ENCODE assay signal across 8 cellular contexts in genomic region chr20:3115190-3116107, GRCh38. TPM values are rescaled to one million over a fixed set of nuclear protein-coding genes. Genes with fewer than 3 reads are reported as not detected.
DNase-seq lines count a peak whose midpoint lies in the region; ATAC-seq and TF ChIP-seq lines count a peak whose summit lies in the region.

No MANE protein-coding gene starts in this region.

- TF ChIP-seq CTCF in GM23338 (conservative IDR thresholded peaks at IDR 0.05; ENCODE audit: low read depth in 2 of 2) (peak; percentile 71 to 76), astrocyte of the spinal cord (IDR thresholded peaks at IDR 0.05; ENCODE audit: low read depth, low read length) (peak; percentile 87)

- no peaks in the 10 kb centered on the region for H3K27me3 ChIP-seq in GM23338 (ENCODE audit: insufficient read depth)

- H3K4me1 ChIP-seq in GM23338 (ENCODE audit: insufficient read depth): no peaks in the 10 kb centered on the region

- no peak overlapping the region for H3K27ac Mint-ChIP-seq in GM23338
- H3K27ac Mint-ChIP-seq in stimulated activated effector memory CD8-positive, alpha-beta T cell treated with anti-CD3 and anti-CD28 coated beads, Interleukin-12 subunit alpha, Interleukin-12 subunit beta, amount 100 ng/mL, for 72 hours: no peak overlapping the region

- no peaks in the 10 kb centered on the region for H3K36me3 ChIP-seq in GM23338 (ENCODE audit: insufficient read depth)

- H3K4me3 Mint-ChIP-seq in GM23338: no peak overlapping the region
- no peak overlapping the region for H3K4me3 Mint-ChIP-seq in stimulated activated effector memory CD8-positive, alpha-beta T cell treated with anti-CD3 and anti-CD28 coated beads, Interleukin-12 subunit alpha, Interleukin-12 subunit beta, amount 100 ng/mL, for 72 hours

- H3K9me3 Mint-ChIP-seq in GM23338: no peaks in the 10 kb centered on the region
- H3K9me3 Mint-ChIP-seq in stimulated activated effector memory CD8-positive, alpha-beta T cell treated with anti-CD3 and anti-CD28 coated beads, Interleukin-12 subunit alpha, Interleukin-12 subunit beta, amount 100 ng/mL, for 72 hours: no peaks in the 10 kb centered on the region

- H3K36me3 Mint-ChIP-seq in GM23338 (ENCODE audit: low read depth): no peaks in the 10 kb centered on the region
- peaks cover 21% of the 10 kb centered on the region for H3K36me3 Mint-ChIP-seq in stimulated activated effector memory CD8-positive, alpha-beta T cell treated with anti-CD3 and anti-CD28 coated beads, Interleukin-12 subunit alpha, Interleukin-12 subunit beta, amount 100 ng/mL, for 72 hours

- H3K27ac ChIP-seq in GM23338 (ENCODE audit: low read depth): no peak overlapping the region

- no peaks in the 10 kb centered on the region for H3K9me2 ChIP-seq in GM23338 (ENCODE audit: insufficient read depth)

- H4K20me1 ChIP-seq in GM23338 (replicated peaks; ENCODE audit: insufficient read depth): no peaks in the 10 kb centered on the region

- H3K4me1 Mint-ChIP-seq in GM23338: peaks cover 2% of the 10 kb centered on the region; the same call in 1 of the 3 replicates
- peaks cover 10% of the 10 kb centered on the region for H3K4me1 Mint-ChIP-seq in stimulated activated effector memory CD8-positive, alpha-beta T cell treated with anti-CD3 and anti-CD28 coated beads, Interleukin-12 subunit alpha, Interleukin-12 subunit beta, amount 100 ng/mL, for 72 hours

- ATAC-seq in GM23338 (peak; percentile 82), GM19023 (IDR thresholded peaks at IDR 0.05; ENCODE audit: unreplicated experiment) (no peak)
- ATAC-seq in stimulated activated effector memory CD8-positive, alpha-beta T cell treated with anti-CD3 and anti-CD28 coated beads, Interleukin-12 subunit alpha, Interleukin-12 subunit beta, amount 100 ng/mL, for 72 hours: peak; percentile 55

- H2AFZ ChIP-seq in GM23338: no peak overlapping the region

- H3K79me2 ChIP-seq in GM23338 (replicated peaks; ENCODE audit: insufficient read depth): no peaks in the 10 kb centered on the region

- in situ Hi-C loops in astrocyte of the spinal cord (cut with HindIII; ENCODE audit: low sequenced_read_pairs): no loop called here

- peaks cover 11% of the 10 kb centered on the region for H3K27me3 Mint-ChIP-seq in GM23338 (ENCODE audit: insufficient read depth, low read depth, poor library complexity)

- H3F3A ChIP-seq in GM23338 (replicated peaks; ENCODE audit: low read depth): 0 out of 2 replicates have a peak, but pooled peaks cover 2% of the 10 kb centered on the region

- H3K4me3 ChIP-seq in GM23338: no peak overlapping the region
- H3K4me3 ChIP-seq in astrocyte of the spinal cord (ENCODE audit: low read depth, low read length): no peak overlapping the region

- DNase-seq in COLO829 (ENCODE audit: low spot score) (peak; percentile 93), GM23338 (ENCODE audit: low spot score) (peak; percentile 83), NCI-H510A (lab: John Stamatoyannopoulos, UW) (peak; percentile 54), astrocyte of the spinal cord (ENCODE audit: low read depth, low spot score) (peak; percentile 56), iPS-NIHi11 (ENCODE audit: low spot score) (peak; percentile 95), NCI-H1048 (lab: John Stamatoyannopoulos, UW) (no peak)
- no peak for DNase-seq in stimulated activated effector memory CD8-positive, alpha-beta T cell treated with anti-CD3 and anti-CD28 coated beads, Interleukin-12 subunit alpha, Interleukin-12 subunit beta, amount 100 ng/mL, for 72 hours (ENCODE audit: low spot score in 2 of 2)

- no peak overlapping the region for H3K4me2 ChIP-seq in GM23338

TF ChIP-seq in GM23338, 12 proteins besides CTCF, POLR2A, EP300 and RAD21 (continues in another document):
- TF ChIP-seq EZH2phosphoT487 (IDR thresholded peaks at IDR 0.05; ENCODE audit: unreplicated experiment) (no peak), NANOG (IDR thresholded peaks at IDR 0.05; ENCODE audit: borderline replicate concordance) (no peak), CREB1 (CRISPR knock-in tag; IDR thresholded peaks at IDR 0.05; ENCODE audit: low read depth) (no peak), EZH2 (IDR thresholded peaks at IDR 0.05; ENCODE audit: low read depth, unreplicated experiment) (no peak), POLR2AphosphoS5 (IDR thresholded peaks at IDR 0.05; ENCODE audit: low read depth) (no peak), JUNB (IDR thresholded peaks at IDR 0.05; ENCODE audit: unreplicated experiment) (no peak), ZNF331 (CRISPR knock-in tag; IDR thresholded peaks at IDR 0.05; ENCODE audit: low read depth) (no peak), STAT1 (IDR thresholded peaks at IDR 0.05; ENCODE audit: unreplicated experiment) (no peak)
- TF ChIP-seq, protein P1, sequence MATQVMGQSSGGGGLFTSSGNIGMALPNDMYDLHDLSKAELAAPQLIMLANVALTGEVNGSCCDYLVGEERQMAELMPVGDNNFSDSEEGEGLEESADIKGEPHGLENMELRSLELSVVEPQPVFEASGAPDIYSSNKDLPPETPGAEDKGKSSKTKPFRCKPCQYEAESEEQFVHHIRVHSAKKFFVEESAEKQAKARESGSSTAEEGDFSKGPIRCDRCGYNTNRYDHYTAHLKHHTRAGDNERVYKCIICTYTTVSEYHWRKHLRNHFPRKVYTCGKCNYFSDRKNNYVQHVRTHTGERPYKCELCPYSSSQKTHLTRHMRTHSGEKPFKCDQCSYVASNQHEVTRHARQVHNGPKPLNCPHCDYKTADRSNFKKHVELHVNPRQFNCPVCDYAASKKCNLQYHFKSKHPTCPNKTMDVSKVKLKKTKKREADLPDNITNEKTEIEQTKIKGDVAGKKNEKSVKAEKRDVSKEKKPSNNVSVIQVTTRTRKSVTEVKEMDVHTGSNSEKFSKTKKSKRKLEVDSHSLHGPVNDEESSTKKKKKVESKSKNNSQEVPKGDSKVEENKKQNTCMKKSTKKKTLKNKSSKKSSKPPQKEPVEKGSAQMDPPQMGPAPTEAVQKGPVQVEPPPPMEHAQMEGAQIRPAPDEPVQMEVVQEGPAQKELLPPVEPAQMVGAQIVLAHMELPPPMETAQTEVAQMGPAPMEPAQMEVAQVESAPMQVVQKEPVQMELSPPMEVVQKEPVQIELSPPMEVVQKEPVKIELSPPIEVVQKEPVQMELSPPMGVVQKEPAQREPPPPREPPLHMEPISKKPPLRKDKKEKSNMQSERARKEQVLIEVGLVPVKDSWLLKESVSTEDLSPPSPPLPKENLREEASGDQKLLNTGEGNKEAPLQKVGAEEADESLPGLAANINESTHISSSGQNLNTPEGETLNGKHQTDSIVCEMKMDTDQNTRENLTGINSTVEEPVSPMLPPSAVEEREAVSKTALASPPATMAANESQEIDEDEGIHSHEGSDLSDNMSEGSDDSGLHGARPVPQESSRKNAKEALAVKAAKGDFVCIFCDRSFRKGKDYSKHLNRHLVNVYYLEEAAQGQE (IDR thresholded peaks at IDR 0.05; ENCODE audit: unreplicated experiment): no peak

RNA-seq across cellular contexts. Expression of gene AVP, which starts 30.9 kb away (rescaled TPM):
- not detected in 2 replicates for total RNA-seq in GM23338 (2014; rRNA removed; shearing (Covaris generic))
- polyA plus RNA-seq in GM23338 (2016; fragmentation: Nextera tagmentation; extraction: Ambion mirVana): 0.60 and 1.4 TPM in 2 replicates

RNA-seq across cellular contexts. Expression of gene OXT, which starts 44.0 kb away (rescaled TPM):
- not detected in 2 replicates for total RNA-seq in GM23338 (2014; rRNA removed; shearing (Covaris generic))
- 1.5 and 3.5 TPM in 2 replicates for polyA plus RNA-seq in GM23338 (2016; fragmentation: Nextera tagmentation; extraction: Ambion mirVana)

RNA-seq across cellular contexts. Expression of gene FASTKD5, which starts 44.2 kb away (rescaled TPM):
- total RNA-seq in GM23338 (2014; rRNA removed; shearing (Covaris generic)): 30.7 and 32.8 TPM in 2 replicates
- polyA plus RNA-seq in GM23338 (2016; fragmentation: Nextera tagmentation; extraction: Ambion mirVana): 12.2 and 12.9 TPM in 2 replicates

RNA-seq across cellular contexts. Expression of gene UBOX5, which starts 44.2 kb away (rescaled TPM):
- 4.3 and 5.7 TPM in 2 replicates for total RNA-seq in GM23338 (2014; rRNA removed; shearing (Covaris generic))
- polyA plus RNA-seq in GM23338 (2016; fragmentation: Nextera tagmentation; extraction: Ambion mirVana): 2.4 and 2.7 TPM in 2 replicates

RNA-seq across cellular contexts. Expression of gene LZTS3, which starts 57.9 kb away (rescaled TPM):
- total RNA-seq in GM23338 (2014; rRNA removed; shearing (Covaris generic)): 29.4 and 40.7 TPM in 2 replicates
- polyA plus RNA-seq in GM23338 (2016; fragmentation: Nextera tagmentation; extraction: Ambion mirVana): 9.7 and 10.7 TPM in 2 replicates

Comparison
In these comparisons a context has a peak if more than half of its experiments do, and no peak if none do; other contexts are left out.
1. DNase-seq: peak in COLO829 (single experiment), GM23338 (single experiment), NCI-H510A (single experiment), astrocyte of the spinal cord (single experiment) and iPS-NIHi11 (single experiment); none in stimulated activated effector memory CD8-positive, alpha-beta T cell treated with anti-CD3 and anti-CD28 coated beads, Interleukin-12 subunit alpha, Interleukin-12 subunit beta, amount 100 ng/mL, for 72 hours (0 of 2) and NCI-H1048 (single experiment).